In genomic region chr7:46550864-46551263, GRCh38 we compare ENCODE assay signal across 16 cellular contexts.
A peak's percentile ranks its signal among the peaks of the same experiment; 100 is the strongest.
DNase-seq lines count a peak whose midpoint lies in the region; ATAC-seq, FAIRE-seq and TF ChIP-seq lines count a peak whose summit lies in the region.
"Had no signal": no experiment of that assay in that cellular context is flagged by ENCODE, and none has a peak within 500 bp of the region (broad histone marks: within the 10 kb centered on the region; RNA-seq: fewer than 3 reads in every experiment).

No MANE protein-coding gene starts in this region.

- no peaks in the 10 kb centered on the region for H4K20me1 ChIP-seq in IMR-90 (ENCODE audit: insufficient read depth, low read length)
- no peaks in the 10 kb centered on the region for H4K20me1 ChIP-seq in neural cell (ENCODE audit: insufficient read depth)
- H4K20me1 ChIP-seq: BLaER1 treated with 17β-estradiol and CSF1 and Interleukin-3, amounts not matched to agents 10 nM and 100 nM had no signal

- H3K27me3 Mint-ChIP-seq in chondrocyte (ENCODE audit: low read depth): no peaks in the 10 kb centered on the region
- H3K27me3 Mint-ChIP-seq in activated naive CD8-positive, alpha-beta T cell treated with anti-CD3 and anti-CD28 coated beads for 36 hours: no peaks in the 10 kb centered on the region
- H3K27me3 Mint-ChIP-seq: CD4-positive, CD25-positive, alpha-beta regulatory T cell had no signal

- H3K4me2 ChIP-seq in A549 (no peak overlapping the region), IMR-90 (ENCODE audit: low read depth, low read length) (no peak overlapping the region), neural cell (ENCODE audit: low read length) (peak overlapping the region; percentile 16)
- H3K4me2 ChIP-seq: BLaER1 treated with 17β-estradiol and CSF1 and Interleukin-3, amounts not matched to agents 10 nM and 100 nM had no signal

- POLR2A ChIA-PET in A549 (lab: Yijun Ruan, JAX) (no interaction called here), IMR-90 (lab: Charles Lee; ENCODE audit: unreplicated experiment) (no interaction called here)

- no peak overlapping the region; the same call in 1 of the 2 replicates for H4K5ac ChIP-seq in IMR-90 (ENCODE audit: low read depth, low read length)

- in situ Hi-C loops in IMR-90 (cut with MboI; ENCODE audit: low sequenced_read_pairs): no loop called here

- H3K4me3 ChIP-seq in A549 (no peak overlapping the region), IMR-90 (ENCODE audit: insufficient read depth, low read depth, low read length) (no peak overlapping the region), neural cell (ENCODE audit: low read length) (peak overlapping the region; percentile 26)
- H3K4me3 ChIP-seq: BLaER1 treated with 17β-estradiol and CSF1 and Interleukin-3, amounts not matched to agents 10 nM and 100 nM; GM12878 had no signal

- H3K18ac ChIP-seq in IMR-90 (ENCODE audit: low read depth, low read length): peak overlapping the region; percentile 34; the same call in 1 of the 2 replicates

- CTCF ChIA-PET in A549 (lab: Yijun Ruan, JAX) (no interaction called here), IMR-90 (lab: Yijun Ruan, JAX) (no interaction called here)

- H3K9me2 ChIP-seq in neural cell (ENCODE audit: insufficient read depth, low read length): no peaks in the 10 kb centered on the region

- H3F3A ChIP-seq in neural cell (ENCODE audit: insufficient read depth, low read length, poor library complexity, severe bottlenecking): no peaks in the 10 kb centered on the region

- H3K4me1 Mint-ChIP-seq in chondrocyte (ENCODE audit: low read depth): peaks cover 1% of the 10 kb centered on the region
- H3K4me1 Mint-ChIP-seq in activated naive CD8-positive, alpha-beta T cell treated with anti-CD3 and anti-CD28 coated beads for 36 hours: no peaks in the 10 kb centered on the region

- H3K27ac Mint-ChIP-seq in chondrocyte (ENCODE audit: unreplicated experiment): no peak overlapping the region
- H3K27ac Mint-ChIP-seq in activated naive CD8-positive, alpha-beta T cell treated with anti-CD3 and anti-CD28 coated beads for 36 hours: no peak overlapping the region
- H3K27ac Mint-ChIP-seq: CD4-positive, CD25-positive, alpha-beta regulatory T cell had no signal

- TF ChIP-seq CTCF in A549 (IDR thresholded peaks at IDR 0.05) (no peak), IMR-90 (conservative IDR thresholded peaks at IDR 0.05; ENCODE audit: low read depth, low read length) (no peak), neural cell (IDR thresholded peaks at IDR 0.05; ENCODE audit: poor library complexity, severe bottlenecking) (no peak), chondrocyte (IDR thresholded peaks at IDR 0.05) (no peak)

- H3K9me3 ChIP-seq in A549 (no peaks in the 10 kb centered on the region), IMR-90 (ENCODE audit: control insufficient read depth, insufficient read depth, low read length) (no peaks in the 10 kb centered on the region), neural cell (ENCODE audit: low read length) (no peaks in the 10 kb centered on the region)
- H3K9me3 ChIP-seq: BLaER1 treated with 17β-estradiol and CSF1 and Interleukin-3, amounts not matched to agents 10 nM and 100 nM had no signal

- no peaks in the 10 kb centered on the region for H3K36me3 ChIP-seq in IMR-90 (ENCODE audit: control insufficient read depth, insufficient read depth, low read length)
- H3K36me3 ChIP-seq in neural cell (ENCODE audit: insufficient read depth, low read length): no peaks in the 10 kb centered on the region
- H3K36me3 ChIP-seq: BLaER1 treated with 17β-estradiol and CSF1 and Interleukin-3, amounts not matched to agents 10 nM and 100 nM had no signal

- H3K4me3 Mint-ChIP-seq in chondrocyte (ENCODE audit: unreplicated experiment): no peak overlapping the region
- no peak overlapping the region for H3K4me3 Mint-ChIP-seq in activated naive CD8-positive, alpha-beta T cell treated with anti-CD3 and anti-CD28 coated beads for 36 hours
- H3K4me3 Mint-ChIP-seq: CD4-positive, CD25-positive, alpha-beta regulatory T cell had no signal

- no peaks in the 10 kb centered on the region for H3K27me3 ChIP-seq in IMR-90 (ENCODE audit: control insufficient read depth, insufficient read depth, low read length)
- H3K27me3 ChIP-seq in neural cell (ENCODE audit: insufficient read depth, low read depth, low read length): no peaks in the 10 kb centered on the region
- H3K27me3 ChIP-seq: BLaER1 treated with 17β-estradiol and CSF1 and Interleukin-3, amounts not matched to agents 10 nM and 100 nM had no signal

- no peak for TF ChIP-seq POLR2A in A549 (IDR thresholded peaks at IDR 0.05; ENCODE audit: low read length)
- no peak for TF ChIP-seq POLR2A in IMR-90 (IDR thresholded peaks at IDR 0.05; ENCODE audit: low read depth, low read length)

- H3K4me1 ChIP-seq in A549 (peaks cover 11% of the 10 kb centered on the region; the same call in 2 of the 3 replicates), IMR-90 (ENCODE audit: control insufficient read depth, insufficient read depth, low read length) (no peaks in the 10 kb centered on the region)
- H3K4me1 ChIP-seq: BLaER1 treated with 17β-estradiol and CSF1 and Interleukin-3, amounts not matched to agents 10 nM and 100 nM had no signal

- no peak overlapping the region for H2AK9ac ChIP-seq in IMR-90 (replicated peaks; ENCODE audit: low read depth, low read length, poor library complexity)

- H3K9ac ChIP-seq in IMR-90 (ENCODE audit: low read depth, low read length): no peak overlapping the region
- peak overlapping the region; percentile 11 for H3K9ac ChIP-seq in neural cell (ENCODE audit: low read length)
- H3K9ac ChIP-seq: BLaER1 treated with 17β-estradiol and CSF1 and Interleukin-3, amounts not matched to agents 10 nM and 100 nM had no signal

- intact Hi-C loops in IMR-90 (cut with micrococcal nuclease): no loop called here

- no peak overlapping the region for H3K14ac ChIP-seq in IMR-90 (replicated peaks; ENCODE audit: low read depth, low read length)

- DNase-seq in A549 (ENCODE audit: low read depth in 1 of 2, low spot score in 1 of 2) (no peak), IMR-90 (no peak), chondrocyte (ENCODE audit: low spot score) (no peak), amniotic stem cell (lab: John Stamatoyannopoulos, UW) (no peak), NCI-H82 (lab: John Stamatoyannopoulos, UW) (no peak)
- no peak for DNase-seq in activated naive CD8-positive, alpha-beta T cell treated with anti-CD3 and anti-CD28 coated beads for 36 hours
- DNase-seq: 8988T; ACHN; CD4-positive, CD25-positive, alpha-beta regulatory T cell; DMS 273 treated with DMSO at 0.1 percent for 48 hours; DMS79 had no signal

- peaks cover 5% of the 10 kb centered on the region for H3K9me3 Mint-ChIP-seq in chondrocyte (ENCODE audit: low read depth)
- no peaks in the 10 kb centered on the region for H3K9me3 Mint-ChIP-seq in activated naive CD8-positive, alpha-beta T cell treated with anti-CD3 and anti-CD28 coated beads for 36 hours

- peak; percentile 78 for FAIRE-seq in A549 (lab: Jason Lieb, UNC)
- FAIRE-seq in islet of Langerhans (lab: Jason Lieb, UNC): peak; percentile 9
- FAIRE-seq: GM12878, GM18507 had no signal

- TF ChIP-seq EP300 in A549 (IDR thresholded peaks at IDR 0.05): no peak
- TF ChIP-seq EP300 in neural cell (conservative IDR thresholded peaks at IDR 0.05; ENCODE audit: poor library complexity, severe bottlenecking): peak; percentile 59

- no TSS peak for BruUV-seq in IMR-90 (replicated peaks; lab: Mats Ljungman, UMichigan)

- H2AFZ ChIP-seq in IMR-90 (replicated peaks; ENCODE audit: low read length, poor library complexity) (no peak overlapping the region), neural cell (ENCODE audit: low read depth, low read length) (no peak overlapping the region)

- no peak overlapping the region for H2BK5ac ChIP-seq in IMR-90 (ENCODE audit: low read depth, low read length, poor library complexity, severe bottlenecking)

- WGBS in A549 (ENCODE audit: missing lambda C conversion rate): 91% methylated on average over 5 of the region's 5 CpGs
- WGBS in IMR-90 (ENCODE audit: extremely low coverage in 2 of 2, insufficient read length in 1 of 2), 2 experiments: no CpG with 5 or more reads among the region's 5 CpGs

- no peaks in the 10 kb centered on the region for H3K79me2 ChIP-seq in neural cell (replicated peaks; ENCODE audit: insufficient read depth, low read length)

- H4K91ac ChIP-seq in IMR-90 (ENCODE audit: insufficient read depth, low read depth, low read length): peak overlapping the region; percentile 23; the same call in 1 of the 2 replicates

- dilution Hi-C loops in IMR-90 (cut with HindIII; ENCODE audit: low sequenced_read_pairs, unreplicated experiment): no loop called here

- TF ChIP-seq RAD21 in A549 (conservative IDR thresholded peaks at IDR 0.05 in 1 of 2, IDR thresholded peaks at IDR 0.05 in 1 of 2): no peak
- TF ChIP-seq RAD21 in IMR-90 (IDR thresholded peaks at IDR 0.05; ENCODE audit: low read length): no peak
- TF ChIP-seq RAD21 in neural cell (conservative IDR thresholded peaks at IDR 0.05): peak; percentile 17

- no peaks in the 10 kb centered on the region for H3K79me1 ChIP-seq in IMR-90 (ENCODE audit: low read depth in 1 of 2, low read length in 2 of 2)

- ATAC-seq in A549: no peak
- ATAC-seq in IMR-90 (ENCODE audit: low read depth): no peak
- ATAC-seq: GM12878 had no signal

- H2AK5ac ChIP-seq in IMR-90 (ENCODE audit: low read depth, low read length): no peak overlapping the region

- 0 out of 2 replicates have a peak, but pooled peaks cover 3% of the 10 kb centered on the region for H3K9me1 ChIP-seq in IMR-90 (ENCODE audit: insufficient read depth, low read length)

- H3K36me3 Mint-ChIP-seq in chondrocyte (ENCODE audit: low read depth): no peaks in the 10 kb centered on the region
- no peaks in the 10 kb centered on the region for H3K36me3 Mint-ChIP-seq in activated naive CD8-positive, alpha-beta T cell treated with anti-CD3 and anti-CD28 coated beads for 36 hours
- H3K36me3 Mint-ChIP-seq: CD4-positive, CD25-positive, alpha-beta regulatory T cell had no signal

- no peak overlapping the region for H3K23ac ChIP-seq in IMR-90 (ENCODE audit: low read depth, low read length)

- 0 out of 2 replicates have a peak overlapping the region, but pooled peaks have one; percentile 15 for H3K4ac ChIP-seq in IMR-90 (ENCODE audit: low read depth, low read length)

- H2BK20ac ChIP-seq in IMR-90 (ENCODE audit: low read depth, low read length): peak overlapping the region; percentile 11; the same call in 1 of the 2 replicates

- no peak overlapping the region for H4K8ac ChIP-seq in IMR-90 (ENCODE audit: low read depth in 2 of 2, low read length in 2 of 2)

- H2BK120ac ChIP-seq in IMR-90 (ENCODE audit: low read depth, low read length): no peak overlapping the region

- 0 out of 6 replicates have a peak overlapping the region, but pooled peaks of 1 of the 2 experiments have one; percentile 37 for H3K27ac ChIP-seq in A549
- no peak overlapping the region for H3K27ac ChIP-seq in IMR-90 (ENCODE audit: insufficient read depth, low read length)
- peak overlapping the region; percentile 55 for H3K27ac ChIP-seq in neural cell (ENCODE audit: low read length)
- H3K27ac ChIP-seq: BLaER1 treated with 17β-estradiol and CSF1 and Interleukin-3, amounts not matched to agents 10 nM and 100 nM had no signal

- H2BK15ac ChIP-seq in IMR-90 (ENCODE audit: low read depth, low read length): no peak overlapping the region

- no peak overlapping the region for H3K56ac ChIP-seq in IMR-90 (ENCODE audit: extremely low read depth, insufficient read depth, low read length)

TF ChIP-seq in A549, 52 proteins besides CTCF, POLR2A, EP300 and RAD21 (continues in another document):
- no peak for TF ChIP-seq RARB (CRISPR knock-in tag; IDR thresholded peaks at IDR 0.05)
